ENCODE assay signal across 25 cellular contexts in genomic region chr1:61175976-61176375, GRCh38.
"Had no signal": no experiment of that assay in that cellular context is flagged by ENCODE, and none has a peak within 500 bp of the region (broad histone marks: within the 10 kb centered on the region; RNA-seq: fewer than 3 reads in every experiment).

No MANE protein-coding gene starts in this region.

- H3K27ac Mint-ChIP-seq: activated naive CD8-positive, alpha-beta T cell treated with anti-CD3 and anti-CD28 coated beads for 36 hours; activated T-cell treated with anti-CD3 and anti-CD28 coated beads, Interleukin-2, amount 50 U/mL, for 24 hours; activated T-helper 2 cell treated with anti-CD3 and anti-CD28 coated beads, Interferon-gamma antibody, Interleukin-2, Interleukin-4, amounts not matched to agents 10 μg/mL and 5 μg/mL and 100 μg/mL, durations not matched to agents 14 hours and 24 hours and 36 hours; natural killer cell treated with Interleukin-12 subunit alpha and Interleukin-12 subunit beta and Interleukin-15 and Interleukin-18, amount 100 ng/mL, for 72 hours; stimulated activated memory B cell treated with anti-CD40 and anti-IgM and Interleukin-4, amounts not matched to agents 10 μg/mL and 1 μg/mL and 100 μg/mL, for 72 hours; T-helper 17 cell had no signal

- H3K36me3 ChIP-seq: neutrophil, ovary, prostate gland, stomach, suprapubic skin, transverse colon, WERI-Rb-1 had no signal

- H3K9me3 Mint-ChIP-seq: activated naive CD8-positive, alpha-beta T cell treated with anti-CD3 and anti-CD28 coated beads for 36 hours; activated T-cell treated with anti-CD3 and anti-CD28 coated beads, Interleukin-2, amount 50 U/mL, for 24 hours; activated T-helper 2 cell treated with anti-CD3 and anti-CD28 coated beads, Interferon-gamma antibody, Interleukin-2, Interleukin-4, amounts not matched to agents 10 μg/mL and 5 μg/mL and 100 μg/mL, durations not matched to agents 14 hours and 24 hours and 36 hours; natural killer cell treated with Interleukin-12 subunit alpha and Interleukin-12 subunit beta and Interleukin-15 and Interleukin-18, amount 100 ng/mL, for 72 hours; stimulated activated memory B cell treated with anti-CD40 and anti-IgM and Interleukin-4, amounts not matched to agents 10 μg/mL and 1 μg/mL and 100 μg/mL, for 72 hours had no signal

- H3K27me3 Mint-ChIP-seq: activated naive CD8-positive, alpha-beta T cell treated with anti-CD3 and anti-CD28 coated beads for 36 hours had no signal

- ATAC-seq: stimulated activated memory B cell treated with anti-CD40 and anti-IgM and Interleukin-4, amounts not matched to agents 10 μg/mL and 1 μg/mL and 100 μg/mL, for 72 hours; T-helper 17 cell had no signal

- H3K27me3 ChIP-seq: neutrophil, ovary, stomach, suprapubic skin, transverse colon had no signal

- H3K4me1 ChIP-seq: prostate gland had no signal

- H3K9me3 ChIP-seq: neutrophil, ovary, prostate gland, stomach, suprapubic skin, transverse colon had no signal

- H3K4me3 ChIP-seq: ovary, prostate gland, stomach, suprapubic skin, transverse colon had no signal

- H3K4me1 Mint-ChIP-seq: stimulated activated memory B cell treated with anti-CD40 and anti-IgM and Interleukin-4, amounts not matched to agents 10 μg/mL and 1 μg/mL and 100 μg/mL, for 72 hours; T-helper 17 cell had no signal

- H3K36me3 Mint-ChIP-seq: activated naive CD8-positive, alpha-beta T cell treated with anti-CD3 and anti-CD28 coated beads for 36 hours; natural killer cell treated with Interleukin-12 subunit alpha and Interleukin-12 subunit beta and Interleukin-15 and Interleukin-18, amount 100 ng/mL, for 72 hours; stimulated activated memory B cell treated with anti-CD40 and anti-IgM and Interleukin-4, amounts not matched to agents 10 μg/mL and 1 μg/mL and 100 μg/mL, for 72 hours had no signal

- DNase-seq: activated CD4-positive, alpha-beta T cell treated with anti-CD3 and anti-CD28 coated beads for 1 hour; activated CD4-positive, alpha-beta T cell treated with anti-CD3 and anti-CD28 coated beads, Interleukin-2, amount 50 U/mL, for 4 hours; activated CD8-positive, alpha-beta memory T cell treated with anti-CD3 and anti-CD28 coated beads for 24 hours; activated CD8-positive, alpha-beta memory T cell treated with anti-CD3 and anti-CD28 coated beads, Interleukin-2, amount 50 U/mL, for 4 hours; activated naive CD4-positive, alpha-beta T cell treated with Interleukin-2 at 50 U/mL for 16 hours; activated naive CD8-positive, alpha-beta T cell treated with anti-CD3 and anti-CD28 coated beads for 36 hours; activated T-cell treated with anti-CD3 and anti-CD28 coated beads, Interleukin-2, amount 50 U/mL, for 24 hours; cortex of kidney; foreskin fibroblast; ovary; stimulated activated CD4-positive, alpha-beta T cell treated with anti-CD3 and anti-CD28 coated beads, Interleukin-1b, Interleukin-23, amount 100 ng/mL, for 48 hours; stomach; SW 1271; T-helper 17 cell; transverse colon; WERI-Rb-1 had no signal

- H3K27ac ChIP-seq: neutrophil, ovary, prostate gland, stomach, suprapubic skin, transverse colon, WERI-Rb-1 had no signal

- FAIRE-seq: bronchial epithelial cell, keratinocyte, urothelium cell line had no signal

- H3K4me3 Mint-ChIP-seq: activated naive CD8-positive, alpha-beta T cell treated with anti-CD3 and anti-CD28 coated beads for 36 hours; activated T-cell treated with anti-CD3 and anti-CD28 coated beads, Interleukin-2, amount 50 U/mL, for 24 hours; natural killer cell treated with Interleukin-12 subunit alpha and Interleukin-12 subunit beta and Interleukin-15 and Interleukin-18, amount 100 ng/mL, for 72 hours; stimulated activated memory B cell treated with anti-CD40 and anti-IgM and Interleukin-4, amounts not matched to agents 10 μg/mL and 1 μg/mL and 100 μg/mL, for 72 hours; T-helper 17 cell had no signal
